25 cellular contexts compared by ENCODE assay signal in the genomic region with DNA sequence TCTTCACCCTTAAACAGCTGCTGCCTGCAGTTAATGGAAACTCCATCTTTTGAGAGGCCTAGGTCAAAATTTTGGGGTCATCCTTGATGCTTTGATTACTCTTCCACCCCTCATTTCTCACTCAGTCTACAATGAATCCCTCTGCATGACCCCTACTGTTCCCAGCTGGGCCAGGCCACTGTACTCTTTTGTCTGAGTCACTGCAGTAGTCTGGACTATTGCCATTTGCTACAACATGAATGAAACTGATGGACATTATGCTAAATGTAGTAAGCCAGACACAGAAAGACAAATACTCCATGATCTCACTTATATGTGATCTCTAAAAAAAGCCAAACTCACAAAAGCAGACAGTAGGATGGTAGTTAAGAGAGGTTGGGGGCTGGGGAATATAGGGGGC.
DNase-seq lines count a peak whose midpoint lies in the region; ATAC-seq and TF ChIP-seq lines count a peak whose summit lies in the region.
"Had no signal": no experiment of that assay in that cellular context is flagged by ENCODE, and none has a peak within 500 bp of the region (broad histone marks: within the 10 kb centered on the region; RNA-seq: fewer than 3 reads in every experiment).

No MANE protein-coding gene starts in this region.

- H3K4me3 ChIP-seq in astrocyte of the spinal cord (ENCODE audit: low read depth, low read length): no peak overlapping the region
- H3K4me3 ChIP-seq: body of pancreas, K562, left lung, MG63, psoas muscle had no signal

- in situ Hi-C loops in astrocyte of the spinal cord (cut with HindIII; ENCODE audit: low sequenced_read_pairs): no loop called here

- ATAC-seq in HG03432 (IDR thresholded peaks at IDR 0.05; ENCODE audit: unreplicated experiment) (no peak), GM19023 (IDR thresholded peaks at IDR 0.05; ENCODE audit: unreplicated experiment) (no peak)
- ATAC-seq: activated T-cell treated with anti-CD3 and anti-CD28 coated beads, Interleukin-2, amount 50 U/mL, for 72 hours; body of pancreas; K562; left lung; psoas muscle; stimulated activated naive B cell treated with anti-CD40 and anti-IgM and Interleukin-4, amounts not matched to agents 10 μg/mL and 1 μg/mL and 100 μg/mL, for 72 hours had no signal

- DNase-seq in NCI-H345 (lab: John Stamatoyannopoulos, UW) (peak; percentile 4), NCI-H345 treated with DMSO at 0.1 percent for 48 hours (lab: John Stamatoyannopoulos, UW; ENCODE audit: unreplicated experiment) (no peak), astrocyte of the spinal cord (ENCODE audit: low read depth, low spot score) (peak; percentile 34), kidney glomerular epithelial cell (lab: John Stamatoyannopoulos, UW) (peak; percentile 7), stromal cell of bone marrow (ENCODE audit: low read depth) (peak; percentile 30), SW 1271 (lab: John Stamatoyannopoulos, UW) (no peak)
- DNase-seq: activated CD4-positive, alpha-beta memory T cell treated with anti-CD3 and anti-CD28 coated beads for 36 hours; activated T-cell treated with anti-CD3 and anti-CD28 coated beads, Interleukin-2, amount 50 U/mL, for 72 hours; body of pancreas; DND-41; effector CD4-positive, alpha-beta T cell; glutamatergic neuron; left lung; MG63; NCI-H1105; NCI-H187; NCI-H2171; NCI-H524; psoas muscle; SK-N-SH; stimulated activated naive B cell treated with anti-CD40 and anti-IgM and Interleukin-4, amounts not matched to agents 10 μg/mL and 1 μg/mL and 100 μg/mL, for 72 hours; T-helper 2 cell had no signal

- no peak for TF ChIP-seq CTCF in astrocyte of the spinal cord (IDR thresholded peaks at IDR 0.05; ENCODE audit: low read depth, low read length)

Comparison
In these comparisons a context has a peak if more than half of its experiments do, and no peak if none do; other contexts are left out.
1. DNase-seq: peak in NCI-H345 (single experiment), astrocyte of the spinal cord (single experiment), kidney glomerular epithelial cell (single experiment) and stromal cell of bone marrow (single experiment); none in NCI-H345 treated with DMSO at 0.1 percent for 48 hours (single experiment) and SW 1271 (0 of 2).